26 cellular contexts compared by ENCODE assay signal in the genomic region with DNA sequence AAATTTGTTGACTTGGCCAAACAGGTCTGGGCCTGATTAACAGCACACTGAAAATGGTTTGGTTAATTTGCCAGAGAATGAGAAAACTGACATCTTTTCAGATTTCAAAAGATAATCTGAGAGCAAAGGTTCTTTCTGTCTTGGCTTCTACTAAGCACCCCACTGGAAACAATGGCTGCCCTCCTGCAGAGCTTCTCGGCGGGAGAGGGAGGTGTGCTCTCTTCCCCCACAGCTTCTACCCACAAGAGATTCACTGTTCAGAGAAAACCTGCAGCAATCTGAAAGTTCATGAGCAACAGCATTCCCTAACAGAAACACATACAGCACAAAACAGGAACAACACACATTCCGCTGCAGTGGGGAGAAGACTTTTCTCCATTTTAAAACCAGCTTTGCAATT. TPM values are rescaled to one million over a fixed set of nuclear protein-coding genes. Genes with fewer than 3 reads are reported as not detected.
"Had no signal": no experiment of that assay in that cellular context is flagged by ENCODE, and none has a peak within 500 bp of the region (broad histone marks: within the 10 kb centered on the region; RNA-seq: fewer than 3 reads in every experiment).

No MANE protein-coding gene starts in this region.

- H3K36me3 Mint-ChIP-seq: activated CD8-positive, alpha-beta memory T cell treated with anti-CD3 and anti-CD28 coated beads, Interleukin-2, amount 10 ng/mL, durations not matched to agents 7 days and 5 days; activated naive CD4-positive, alpha-beta T cell treated with anti-CD3 and anti-CD28 coated beads, Interleukin-2, amount 50 U/mL, for 24 hours; brain; T-cell had no signal

- H3K27me3 ChIP-seq: ascending aorta had no signal

- H3K4me3 ChIP-seq: ascending aorta, SK-N-MC had no signal

- H3K9me3 ChIP-seq: ascending aorta had no signal

- H3K9me3 Mint-ChIP-seq: activated T-helper 1 cell treated with anti-CD3 and anti-CD28 coated beads, Interleukin-12 subunit alpha, Interleukin-12 subunit beta, Interleukin-2, Interleukin-4 antibody, amounts not matched to agents 30 ng/mL and 10 ng/mL and 1 ng/mL, durations not matched to agents 14 hours and 24 hours and 36 hours had no signal

- H3K4me3 Mint-ChIP-seq: activated CD8-positive, alpha-beta memory T cell treated with anti-CD3 and anti-CD28 coated beads, Interleukin-2, amount 10 ng/mL, durations not matched to agents 7 days and 5 days; activated naive CD4-positive, alpha-beta T cell treated with anti-CD3 and anti-CD28 coated beads, Interleukin-2, amount 50 U/mL, for 24 hours; activated T-cell treated with anti-CD3 and anti-CD28 coated beads, Interleukin-2, amount 50 U/mL, for 24 hours; activated T-helper 1 cell treated with anti-CD3 and anti-CD28 coated beads, Interleukin-12 subunit alpha, Interleukin-12 subunit beta, Interleukin-2, Interleukin-4 antibody, amounts not matched to agents 30 ng/mL and 10 ng/mL and 1 ng/mL, durations not matched to agents 14 hours and 24 hours and 36 hours; brain; T-cell had no signal

- H3K27ac Mint-ChIP-seq: activated CD8-positive, alpha-beta memory T cell treated with anti-CD3 and anti-CD28 coated beads, Interleukin-2, amount 10 ng/mL, durations not matched to agents 7 days and 5 days; activated naive CD4-positive, alpha-beta T cell treated with anti-CD3 and anti-CD28 coated beads, Interleukin-2, amount 50 U/mL, for 24 hours; activated T-cell treated with anti-CD3 and anti-CD28 coated beads, Interleukin-2, amount 50 U/mL, for 24 hours; activated T-helper 1 cell treated with anti-CD3 and anti-CD28 coated beads, Interleukin-12 subunit alpha, Interleukin-12 subunit beta, Interleukin-2, Interleukin-4 antibody, amounts not matched to agents 30 ng/mL and 10 ng/mL and 1 ng/mL, durations not matched to agents 14 hours and 24 hours and 36 hours; T-cell had no signal

- H3K27me3 Mint-ChIP-seq: activated CD8-positive, alpha-beta memory T cell treated with anti-CD3 and anti-CD28 coated beads, Interleukin-2, amount 10 ng/mL, durations not matched to agents 7 days and 5 days; activated T-cell treated with anti-CD3 and anti-CD28 coated beads, Interleukin-2, amount 50 U/mL, for 24 hours; brain; T-cell had no signal

- DNase-seq: activated CD4-positive, alpha-beta T cell treated with anti-CD3 and anti-CD28 coated beads for 48 hours; activated CD4-positive, alpha-beta T cell treated with anti-CD3 and anti-CD28 coated beads, Interleukin-2, amount 50 U/mL, for 48 hours; activated CD8-positive, alpha-beta memory T cell treated with anti-CD3 and anti-CD28 coated beads, Interleukin-2, amount 10 ng/mL, durations not matched to agents 7 days and 5 days; activated effector memory CD4-positive, alpha-beta T cell treated with Interleukin-2 at 50 U/mL for 16 hours; activated naive CD4-positive, alpha-beta T cell; activated T-cell treated with anti-CD3 and anti-CD28 coated beads, Interleukin-2, amount 50 U/mL, for 24 hours; KG1; MV-4-11; NCI-H1092 treated with DMSO at 0.1 percent for 48 hours; NCI-H1417 treated with DMSO at 0.1 percent for 48 hours; NCI-H1694; NCI-H2029; NCI-H2107; NCI-H524; NCI-H774; NK-92 treated with Interleukin-12 subunit alpha and Interleukin-12 subunit beta, amount 100 ng/mL, for 24 hours; OCI-M1; RPMI8226; T-cell; T-helper 2 cell; T1000 had no signal

- H3K4me1 Mint-ChIP-seq: activated CD8-positive, alpha-beta memory T cell treated with anti-CD3 and anti-CD28 coated beads, Interleukin-2, amount 10 ng/mL, durations not matched to agents 7 days and 5 days; activated naive CD4-positive, alpha-beta T cell treated with anti-CD3 and anti-CD28 coated beads, Interleukin-2, amount 50 U/mL, for 24 hours; T-cell had no signal

- H3K4me1 ChIP-seq: ascending aorta had no signal

- H3K27ac ChIP-seq: ascending aorta, SK-N-MC had no signal

- H3K36me3 ChIP-seq: ascending aorta had no signal

RNA-seq across cellular contexts. Expression of gene DNAH5, which starts 3.0 kb away (rescaled TPM):
- total RNA-seq: activated CD8-positive, alpha-beta memory T cell treated with anti-CD3 and anti-CD28 coated beads, Interleukin-2, amount 10 ng/mL, durations not matched to agents 7 days and 5 days; activated T-helper 1 cell treated with anti-CD3 and anti-CD28 coated beads, Interleukin-12 subunit alpha, Interleukin-12 subunit beta, Interleukin-2, Interleukin-4 antibody, amounts not matched to agents 30 ng/mL and 10 ng/mL and 1 ng/mL, durations not matched to agents 14 hours and 24 hours and 36 hours had no signal
